Comparison of ENCODE assay signal across 21 cellular contexts in the genomic region with DNA sequence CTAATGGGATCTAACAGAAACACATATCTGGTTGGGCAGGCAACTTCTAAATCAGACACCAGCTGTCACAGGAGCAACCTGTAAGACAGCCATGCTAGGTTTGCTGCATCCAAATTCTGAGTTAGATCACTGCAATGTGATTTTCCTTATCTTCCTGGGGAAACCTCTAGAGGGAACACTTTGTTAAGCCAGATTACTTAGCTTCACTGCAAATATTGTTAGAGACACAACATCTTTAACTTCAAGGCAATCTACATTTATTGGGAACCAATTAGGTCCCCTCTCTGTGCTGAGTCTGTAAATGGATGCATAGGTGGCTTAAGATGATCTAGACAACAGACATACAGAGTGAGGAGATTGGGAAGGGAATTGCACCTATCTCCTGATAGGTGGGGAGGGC.
A peak's percentile ranks its signal among the peaks of the same experiment; 100 is the strongest.
DNase-seq lines count a peak whose midpoint lies in the region; ATAC-seq, FAIRE-seq and TF ChIP-seq lines count a peak whose summit lies in the region.
"Had no signal": no experiment of that assay in that cellular context is flagged by ENCODE, and none has a peak within 500 bp of the region (broad histone marks: within the 10 kb centered on the region; RNA-seq: fewer than 3 reads in every experiment).

No MANE protein-coding gene starts in this region.

- TF ChIP-seq CTCF in GM10248 (IDR thresholded peaks at IDR 0.05; ENCODE audit: control extremely low read depth, extremely low read depth, low read depth, missing control alignments) (peak; percentile 11), NB4 (IDR thresholded peaks at IDR 0.05; ENCODE audit: low read depth, low read length) (no peak), GM12878 (IDR thresholded peaks at IDR 0.05 in 2 of 3, conservative IDR thresholded peaks at IDR 0.05 in 1 of 3; ENCODE audit: control insufficient read depth in 2 of 3, extremely low read depth in 1 of 3, insufficient read depth in 1 of 3, low read depth in 3 of 3, low read length in 3 of 3) (peak in 1 of 3 experiments; percentile 27; a peak in 1 of 6 replicates)

- peak; percentile 23; the same call in 1 of the 2 replicates for TF ChIP-seq RAD21 in GM12878 (IDR thresholded peaks at IDR 0.05; ENCODE audit: insufficient read depth, low read depth, low read length)

- CTCF ChIA-PET in GM10248 (lab: Yijun Ruan, JAX), result interaction anchor here (1.0 to 1.4 kb wide), 2 partner anchors 23 to 275 kb away, joined by 3 to 4 read pairs; no protein-coding TSS in a partner anchor
- CTCF ChIA-PET in GM12878 (lab: Yijun Ruan, JAX), result interaction anchor here (0.6 to 1.6 kb wide), 5 partner anchors 9 to 305 kb away, joined by 3 to 8 read pairs (median 3); no protein-coding TSS in a partner anchor

- H3K4me3 ChIP-seq in NB4 (ENCODE audit: low read depth, low read length), result no peak overlapping the region
- no peak overlapping the region for H3K4me3 ChIP-seq in GM12878
- H3K4me3 ChIP-seq in neuronal stem cell (ENCODE audit: low read length in 2 of 2), result no peak overlapping the region
- no peak overlapping the region for H3K4me3 ChIP-seq in trophoblast cell (ENCODE audit: low read depth, low read length)
- H3K4me3 ChIP-seq: SK-N-MC had no signal

- H3K36me3 ChIP-seq in GM12878 (ENCODE audit: control insufficient read depth in 2 of 2, insufficient read depth in 2 of 2, low read length in 1 of 2) (no peaks in the 10 kb centered on the region), neuronal stem cell (replicated peaks in 1 of 2; ENCODE audit: control insufficient read depth in 2 of 2, insufficient read depth in 2 of 2, low read length in 2 of 2) (no peaks in the 10 kb centered on the region), trophoblast cell (ENCODE audit: control insufficient read depth in 1 of 2, insufficient read depth in 2 of 2, low read length in 2 of 2) (no peaks in the 10 kb centered on the region)

- in situ Hi-C loops in GM12878 (cut with MboI), result no loop called here

- H3K79me1 ChIP-seq in neuronal stem cell (ENCODE audit: low read depth, low read length) (no peaks in the 10 kb centered on the region), trophoblast cell (ENCODE audit: low read length) (no peaks in the 10 kb centered on the region)

- peaks cover 4% of the 10 kb centered on the region; the same call in 1 of the 3 replicates for H3K9me3 ChIP-seq in GM12878 (replicated peaks; ENCODE audit: control insufficient read depth, insufficient read depth, low read length)
- peaks cover 0 to 15% of the 10 kb centered on the region in 2 donors for H3K9me3 ChIP-seq in neuronal stem cell (replicated peaks in 1 of 2; ENCODE audit: control insufficient read depth in 2 of 2, insufficient read depth in 1 of 2, low read depth in 1 of 2, low read length in 2 of 2)
- H3K9me3 ChIP-seq in trophoblast cell (ENCODE audit: insufficient read depth, low read depth, low read length), result peaks cover 6% of the 10 kb centered on the region

- H2BK5ac ChIP-seq in neuronal stem cell (ENCODE audit: low read length) (no peak overlapping the region), trophoblast cell (ENCODE audit: low read depth, low read length, poor library complexity) (no peak overlapping the region)

- H3K14ac ChIP-seq in neuronal stem cell (ENCODE audit: low read length), result no peak overlapping the region
- no peak overlapping the region for H3K14ac ChIP-seq in trophoblast cell (ENCODE audit: low read length)

- H3K9ac ChIP-seq in GM12878 (ENCODE audit: control insufficient read depth, insufficient read depth, low read length) (no peak overlapping the region), neuronal stem cell (ENCODE audit: low read depth, low read length, poor library complexity) (no peak overlapping the region), trophoblast cell (ENCODE audit: low read length) (no peak overlapping the region)

- no peak overlapping the region for H4K91ac ChIP-seq in neuronal stem cell (ENCODE audit: low read depth, low read length, poor library complexity)
- H4K91ac ChIP-seq in trophoblast cell (ENCODE audit: low read depth, low read length), result no peak overlapping the region

- no peak overlapping the region for H3K4me2 ChIP-seq in GM12878 (ENCODE audit: control insufficient read depth, insufficient read depth)
- H3K4me2 ChIP-seq in neuronal stem cell (ENCODE audit: insufficient read depth, low read length, poor library complexity, severe bottlenecking), result no peak overlapping the region
- H3K4me2 ChIP-seq in trophoblast cell (ENCODE audit: low read length), result no peak overlapping the region

- H3K23ac ChIP-seq in neuronal stem cell (ENCODE audit: low read depth, low read length, poor library complexity) (no peak overlapping the region), trophoblast cell (ENCODE audit: low read length) (no peak overlapping the region)

- no TSS peak for BruUV-seq in GM12878 (replicated peaks; lab: Mats Ljungman, UMichigan)

- no peak overlapping the region for H4K8ac ChIP-seq in neuronal stem cell (ENCODE audit: low read depth, low read length)
- H4K8ac ChIP-seq in trophoblast cell (ENCODE audit: low read depth, low read length), result no peak overlapping the region

- H3K4ac ChIP-seq in neuronal stem cell (ENCODE audit: low read length), result no peak overlapping the region
- no peak overlapping the region for H3K4ac ChIP-seq in trophoblast cell (ENCODE audit: low read depth, low read length)

- ATAC-seq in GM12878 (no peak), HG02885 (IDR thresholded peaks at IDR 0.05; ENCODE audit: poor library complexity, unreplicated experiment) (no peak)
- ATAC-seq: HepG2 had no signal

- POLR2A ChIA-PET in GM10248 (lab: Yijun Ruan, JAX), result no interaction called here
- POLR2A ChIA-PET in GM12878 (lab: Charles Lee), result no interaction called here

- RAD21 ChIA-PET in GM12878 (lab: Charles Lee; ENCODE audit: unreplicated experiment), result interaction anchor here (1.8 kb wide), 1 partner anchor 276 kb away, joined by 6 read pairs; no protein-coding TSS in a partner anchor

- SMC1A ChIA-PET in GM12878 (lab: Charles Lee; ENCODE audit: uncharacterized antibody, unreplicated experiment), result interaction anchor here (0.8 to 1.9 kb wide), 4 partner anchors 9 to 275 kb away, joined by 3 to 7 read pairs (median 4); no protein-coding TSS in a partner anchor

- no peak overlapping the region for H3K27ac ChIP-seq in GM12878 (ENCODE audit: control insufficient read depth, insufficient read depth)
- H3K27ac ChIP-seq in neuronal stem cell (replicated peaks; ENCODE audit: low read length), result no peak overlapping the region
- no peak overlapping the region for H3K27ac ChIP-seq in trophoblast cell (ENCODE audit: low read depth, low read length)
- H3K27ac ChIP-seq: SK-N-MC had no signal

- no peak for TF ChIP-seq EP300 in GM12878 (IDR thresholded peaks at IDR 0.05; ENCODE audit: borderline replicate concordance in 1 of 2, control insufficient read depth in 1 of 2, low read depth in 2 of 2, low read length in 2 of 2)

- no peak overlapping the region for H2BK15ac ChIP-seq in neuronal stem cell (ENCODE audit: low read length)

- intact Hi-C loops in GM12878 (cut with micrococcal nuclease; ENCODE audit: unreplicated experiment), result no loop called here

- H2BK120ac ChIP-seq in neuronal stem cell (ENCODE audit: low read depth, low read length) (no peak overlapping the region), trophoblast cell (ENCODE audit: insufficient read depth, low read length, poor library complexity) (no peak overlapping the region)

- H2BK12ac ChIP-seq in neuronal stem cell (ENCODE audit: low read length) (no peak overlapping the region), trophoblast cell (ENCODE audit: low read length) (no peak overlapping the region)

- H4K20me1 ChIP-seq in GM12878 (ENCODE audit: control insufficient read depth, insufficient read depth), result no peaks in the 10 kb centered on the region

- H3K79me2 ChIP-seq in GM12878 (ENCODE audit: control insufficient read depth, insufficient read depth, low read length) (no peaks in the 10 kb centered on the region), trophoblast cell (ENCODE audit: control insufficient read depth, insufficient read depth, low read length, poor library complexity) (no peaks in the 10 kb centered on the region)

- DNase-seq in GM10248 (ENCODE audit: extremely low spot score), result no peak
- peak; percentile 12 for DNase-seq in NB4 (ENCODE audit: low read depth)
- no peak for DNase-seq in GM12878 (ENCODE audit: low read depth, low spot score)
- DNase-seq in neuronal stem cell (ENCODE audit: low spot score), result no peak
- no peak for DNase-seq in trophoblast cell
- no peak for DNase-seq in EL
- DNase-seq: AML-193; DND-41; GOT3; KG1; NCI-H1436; NCI-H2029; NCI-H2171 treated with DMSO at 0.1 percent for 48 hours; NCI-H446; NCI-H526 treated with DMSO at 0.1 percent for 48 hours; NK-92 treated with Interleukin-12 subunit alpha and Interleukin-12 subunit beta, amount 100 ng/mL, for 24 hours; Right ventricle myocardium superior had no signal

- H3K18ac ChIP-seq in neuronal stem cell (ENCODE audit: low read length) (no peak overlapping the region), trophoblast cell (ENCODE audit: low read length) (no peak overlapping the region)

- H2AK5ac ChIP-seq in neuronal stem cell (ENCODE audit: low read depth, low read length) (no peak overlapping the region), trophoblast cell (ENCODE audit: low read length) (no peak overlapping the region)

- H2AFZ ChIP-seq in GM12878 (ENCODE audit: control insufficient read depth, low read depth, low read length) (no peak overlapping the region), neuronal stem cell (ENCODE audit: low read length) (peak overlapping the region; percentile 75), trophoblast cell (ENCODE audit: insufficient read depth, low read length, poor library complexity) (no peak overlapping the region)

- FAIRE-seq in GM12878 (lab: Jason Lieb, UNC), result no peak
- FAIRE-seq: G401.6, HepG2 had no signal

- H4K12ac ChIP-seq in trophoblast cell (ENCODE audit: low read depth, low read length), result no peak overlapping the region

- TF ChIP-seq POLR2A in NB4 (IDR thresholded peaks at IDR 0.05; ENCODE audit: extremely low read depth, insufficient read length), result no peak
- TF ChIP-seq POLR2A in GM12878 (IDR thresholded peaks at IDR 0.05; ENCODE audit: low read depth, low read length), result no peak

- H3K4me1 ChIP-seq in GM12878 (ENCODE audit: control insufficient read depth, insufficient read depth, low read length) (no peaks in the 10 kb centered on the region), neuronal stem cell (ENCODE audit: control insufficient read depth in 2 of 2, insufficient read depth in 1 of 2, low read depth in 1 of 2, low read length in 2 of 2) (peaks cover 0 to 2% of the 10 kb centered on the region in 2 donors), trophoblast cell (ENCODE audit: control insufficient read depth in 1 of 2, insufficient read depth in 2 of 2, low read length in 2 of 2) (peaks cover 0 to 5% of the 10 kb centered on the region in 2 experiments)

- H3K27me3 ChIP-seq in GM12878 (replicated peaks in 1 of 2; ENCODE audit: control insufficient read depth in 2 of 2, insufficient read depth in 2 of 2, low read length in 1 of 2) (no peaks in the 10 kb centered on the region), neuronal stem cell (ENCODE audit: control insufficient read depth in 3 of 3, insufficient read depth in 3 of 3, low read depth in 1 of 3, low read length in 3 of 3) (no peaks in the 10 kb centered on the region), trophoblast cell (ENCODE audit: insufficient read depth, low read length) (no peaks in the 10 kb centered on the region)
